Comparison of ENCODE assay signal across 18 cellular contexts in genomic region chr18:62490967-62491366, GRCh38. TPM values are rescaled to one million over a fixed set of nuclear protein-coding genes. Genes with fewer than 3 reads are reported as not detected.
DNase-seq lines count a peak whose midpoint lies in the region; ATAC-seq and TF ChIP-seq lines count a peak whose summit lies in the region.
"Had no signal": no experiment of that assay in that cellular context is flagged by ENCODE, and none has a peak within 500 bp of the region (broad histone marks: within the 10 kb centered on the region; RNA-seq: fewer than 3 reads in every experiment).

No MANE protein-coding gene starts in this region.

- in situ Hi-C loops in G401 (cut with HindIII; ENCODE audit: low sequenced_read_pairs): no loop called here

- no peaks in the 10 kb centered on the region for H3K27me3 Mint-ChIP-seq in WTC11 (ENCODE audit: low read depth)

- DNase-seq in H7 (peak; percentile 49), WTC11 (ENCODE audit: low spot score) (no peak), iPS-NIHi11 (ENCODE audit: low spot score) (peak; percentile 33), right lobe of liver (no peak), G401 (ENCODE audit: low spot score) (no peak), NCI-H526 (lab: John Stamatoyannopoulos, UW) (no peak)
- DNase-seq: ACHN; BE2C; C1 segment of cervical spinal cord; CD4-positive, CD25-positive, alpha-beta regulatory T cell; CD8-positive, alpha-beta memory T cell; COR-L47; DMS 273 treated with DMSO at 0.1 percent for 48 hours; DMS53; GDM1; KBM-7 had no signal

- peaks cover 4% of the 10 kb centered on the region for H3K4me1 Mint-ChIP-seq in WTC11
- H3K4me1 Mint-ChIP-seq: CD8-positive, alpha-beta memory T cell; IgD-negative memory B cell had no signal

- no peak overlapping the region for H3K4me3 ChIP-seq in H7 (ENCODE audit: insufficient read depth, low read depth, low read length)
- H3K4me3 ChIP-seq in right lobe of liver: no peak overlapping the region

- ATAC-seq in WTC11: peak; percentile 97
- ATAC-seq in right lobe of liver: no peak
- ATAC-seq: HepG2 had no signal

- no peaks in the 10 kb centered on the region for H3K9me3 ChIP-seq in right lobe of liver
- H3K9me3 ChIP-seq: BE2C had no signal

- POLR2A ChIA-PET in WTC11 (lab: Charles Lee): no interaction called here

- H3K27ac Mint-ChIP-seq in WTC11: no peak overlapping the region
- H3K27ac Mint-ChIP-seq: CD4-positive, CD25-positive, alpha-beta regulatory T cell; CD8-positive, alpha-beta memory T cell; IgD-negative memory B cell had no signal

- H3K27me3 ChIP-seq in H7 (ENCODE audit: control insufficient read depth, insufficient read depth, low read length): no peaks in the 10 kb centered on the region
- no peaks in the 10 kb centered on the region for H3K27me3 ChIP-seq in right lobe of liver

- TF ChIP-seq POLR2A in right lobe of liver (IDR thresholded peaks at IDR 0.05): no peak

- H3K4me3 Mint-ChIP-seq in WTC11: no peak overlapping the region
- H3K4me3 Mint-ChIP-seq: CD4-positive, CD25-positive, alpha-beta regulatory T cell; CD8-positive, alpha-beta memory T cell; IgD-negative memory B cell had no signal

- H3K27ac ChIP-seq in right lobe of liver: no peak overlapping the region

- intact Hi-C loops in right lobe of liver (cut with DNase I): no loop called here

- WGBS in right lobe of liver (ENCODE audit: insufficient coverage, low coverage, low lambda C conversion rate, missing lambda C conversion rate): 86% methylated on average over 2 of the region's 2 CpGs

- H3K36me3 Mint-ChIP-seq in WTC11: no peaks in the 10 kb centered on the region
- H3K36me3 Mint-ChIP-seq: CD4-positive, CD25-positive, alpha-beta regulatory T cell; CD8-positive, alpha-beta memory T cell; IgD-negative memory B cell had no signal

- CTCF ChIA-PET in WTC11 (lab: Charles Lee): interaction anchor here (1.7 kb wide), 1 partner anchor 33 kb away, joined by 5 read pairs; no protein-coding TSS in a partner anchor

- H3K9me3 Mint-ChIP-seq in WTC11: no peaks in the 10 kb centered on the region
- H3K9me3 Mint-ChIP-seq: CD8-positive, alpha-beta memory T cell; IgD-negative memory B cell had no signal

- peaks cover 0 to 9% (median 3%) of the 10 kb centered on the region in 4 donors for H3K4me1 ChIP-seq in right lobe of liver
- H3K4me1 ChIP-seq: BE2C had no signal

- H3K36me3 ChIP-seq in H7 (replicated peaks; ENCODE audit: control insufficient read depth, insufficient read depth, low read length): no peaks in the 10 kb centered on the region
- H3K36me3 ChIP-seq in right lobe of liver: no peaks in the 10 kb centered on the region
- H3K36me3 ChIP-seq: BE2C had no signal

- TF ChIP-seq CTCF in WTC11 (IDR thresholded peaks at IDR 0.05) (no peak), right lobe of liver (IDR thresholded peaks at IDR 0.05) (no peak)

TF ChIP-seq in WTC11, 78 proteins besides CTCF, POLR2A, EP300 and RAD21:
- no peak for TF ChIP-seq CREM (CRISPR knock-in tag; IDR thresholded peaks at IDR 0.05)
- TF ChIP-seq USF2 (CRISPR knock-in tag; IDR thresholded peaks at IDR 0.05): no peak
- TF ChIP-seq JAZF1 (CRISPR knock-in tag; IDR thresholded peaks at IDR 0.05): no peak
- TF ChIP-seq ZNF232 (CRISPR knock-in tag; IDR thresholded peaks at IDR 0.05): no peak
- no peak for TF ChIP-seq TEAD1 (CRISPR knock-in tag; IDR thresholded peaks at IDR 0.05)
TF ChIP-seq in WTC11: peak in this region for 0.

RNA-seq across cellular contexts. Expression of gene ZCCHC2, which starts 31.9 kb away (rescaled TPM):
- 7.8 and 10.5 TPM in 2 replicates for total RNA-seq in H7 (2014; rRNA removed; shearing (Covaris generic))
- total RNA-seq in WTC11 (2021): 15.9 to 18.8 TPM (median 16.7 TPM) in 3 replicates
- total RNA-seq in right lobe of liver: 10 to 100 TPM; 18.9 to 26.6 (median 23.5) TPM
- total RNA-seq in G401 (2014; rRNA removed; shearing (Covaris generic)): 18.0 and 27.0 TPM in 2 replicates

Comparison
In these comparisons a context has a peak if more than half of its experiments do, and no peak if none do; other contexts are left out.
1. DNase-seq: peak in H7 (single experiment) and iPS-NIHi11 (single experiment); none in WTC11 (single experiment), right lobe of liver (0 of 3), G401 (single experiment) and NCI-H526 (0 of 2).